ENCODE assay signal across 9 cellular contexts in the genomic region with DNA sequence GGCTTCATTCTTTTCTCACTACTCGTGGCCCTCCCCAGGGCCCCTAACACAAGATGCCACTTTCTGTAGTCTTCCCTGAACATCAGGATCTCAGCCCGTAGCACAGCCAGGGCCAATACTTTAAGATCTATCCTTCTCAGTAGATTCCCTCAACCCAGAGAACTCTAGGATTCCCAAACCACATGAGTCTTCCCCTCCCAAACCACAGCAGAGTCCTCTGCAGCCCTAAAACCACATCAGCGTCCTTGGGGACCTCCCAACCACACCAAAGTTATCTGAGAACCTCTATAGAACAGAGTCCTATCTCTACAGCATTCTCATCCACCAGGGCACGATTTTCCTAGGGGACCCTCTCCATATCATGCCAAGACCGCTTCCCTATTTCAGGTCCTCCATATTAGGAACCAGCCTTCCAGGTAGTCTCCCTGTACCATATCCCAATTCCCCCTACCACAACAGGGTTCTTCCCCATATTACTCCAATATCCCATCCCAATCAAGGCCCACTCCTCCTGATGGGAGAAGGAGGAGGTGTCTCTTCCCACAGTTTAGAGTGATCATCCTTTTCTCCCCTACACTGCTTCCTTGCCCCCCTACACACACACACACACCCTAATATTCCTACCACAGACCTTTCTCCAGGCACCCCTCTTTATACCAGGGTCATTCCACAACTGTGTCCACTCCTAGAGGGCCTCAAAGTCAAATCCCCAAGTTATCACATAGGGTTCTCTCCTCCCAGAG. TPM values are rescaled to one million over a fixed set of nuclear protein-coding genes. Genes with fewer than 3 reads are reported as not detected.
DNase-seq lines count a peak whose midpoint lies in the region; ATAC-seq and TF ChIP-seq lines count a peak whose summit lies in the region.
"Had no signal": no experiment of that assay in that cellular context is flagged by ENCODE, and none has a peak within 500 bp of the region (broad histone marks: within the 10 kb centered on the region; RNA-seq: fewer than 3 reads in every experiment).

No MANE protein-coding gene starts in this region.

- intact Hi-C loops in lower lobe of right lung (cut with DNase I), result no loop called here
- intact Hi-C loops in thyroid gland (cut with DNase I), result no loop called here

- WGBS in thyroid gland, 2 donors, result 68 to 75% methylated on average over 5 of the region's 5 CpGs

- peak overlapping the region; percentile 86 for H3K27ac ChIP-seq in lower lobe of right lung
- peak overlapping the region in 2 of 3 donors; percentile 66 to 80 for H3K27ac ChIP-seq in thyroid gland

- H3K4me1 ChIP-seq in lower lobe of right lung, result peaks cover 14% of the 10 kb centered on the region
- H3K4me1 ChIP-seq in thyroid gland, result peaks cover 10 to 24% of the 10 kb centered on the region in 2 donors

- H3K27ac Mint-ChIP-seq in activated T-cell treated with anti-CD3 and anti-CD28 coated beads, Interleukin-2, amount 50 U/mL, for 72 hours, result peak overlapping the region; percentile 86
- H3K27ac Mint-ChIP-seq in brain, result peak overlapping the region; percentile 96 to 98 (median 97)

- H3K36me3 ChIP-seq in lower lobe of right lung, result peaks cover 74% of the 10 kb centered on the region
- H3K36me3 ChIP-seq in thyroid gland, result peaks cover 57 to 58% of the 10 kb centered on the region in 2 donors

- peaks cover 6 to 16% of the 10 kb centered on the region in 2 donors for H3K36me3 Mint-ChIP-seq in activated T-cell treated with anti-CD3 and anti-CD28 coated beads, Interleukin-2, amount 50 U/mL, for 72 hours (ENCODE audit: insufficient read depth in 2 of 2)
- peaks cover 74% of the 10 kb centered on the region for H3K36me3 Mint-ChIP-seq in brain

- TF ChIP-seq CTCF in brain (conservative IDR thresholded peaks at IDR 0.05), result no peak
- TF ChIP-seq CTCF in lower lobe of right lung (IDR thresholded peaks at IDR 0.05), result no peak
- no peak for TF ChIP-seq CTCF in thyroid gland (IDR thresholded peaks at IDR 0.05)

- ATAC-seq in activated T-cell treated with anti-CD3 and anti-CD28 coated beads, Interleukin-2, amount 50 U/mL, for 72 hours (replicated peaks in 1 of 2), result no peak
- ATAC-seq in lower lobe of right lung, result no peak
- no peak for ATAC-seq in HG02938 (IDR thresholded peaks at IDR 0.05; ENCODE audit: unreplicated experiment)

- H3K27me3 Mint-ChIP-seq in activated T-cell treated with anti-CD3 and anti-CD28 coated beads, Interleukin-2, amount 50 U/mL, for 72 hours (ENCODE audit: low read depth), result no peaks in the 10 kb centered on the region
- H3K27me3 Mint-ChIP-seq in brain, result no peaks in the 10 kb centered on the region

- no peak for DNase-seq in activated T-cell treated with anti-CD3 and anti-CD28 coated beads, Interleukin-2, amount 50 U/mL, for 72 hours
- DNase-seq in activated T-cell treated with anti-CD3 and anti-CD28 coated beads, Interleukin-2, amount 50 U/mL, for 1 hour, result no peak
- no peak for DNase-seq in lower lobe of right lung
- DNase-seq in thyroid gland, result no peak
- no peak for DNase-seq in HuH-7.5 (ENCODE audit: low spot score)
- no peak for DNase-seq in NCI-H1105 (lab: John Stamatoyannopoulos, UW)
- DNase-seq: DMS153 had no signal

- H3K4me3 ChIP-seq in lower lobe of right lung (peak overlapping the region; percentile 96), thyroid gland (replicated peaks in 1 of 3) (peak overlapping the region in 1 of 3 donors; percentile 93)

- H3K4me1 Mint-ChIP-seq in activated T-cell treated with anti-CD3 and anti-CD28 coated beads, Interleukin-2, amount 50 U/mL, for 72 hours (ENCODE audit: low read depth), result peaks cover 24% of the 10 kb centered on the region
- H3K4me1 Mint-ChIP-seq in brain, result peaks cover 36% of the 10 kb centered on the region

- peak overlapping the region; percentile 68 to 75 for H3K4me3 Mint-ChIP-seq in activated T-cell treated with anti-CD3 and anti-CD28 coated beads, Interleukin-2, amount 50 U/mL, for 72 hours
- peak overlapping the region; percentile 90 to 95 (median 93) for H3K4me3 Mint-ChIP-seq in brain

- H3K27me3 ChIP-seq in lower lobe of right lung (ENCODE audit: low read depth), result no peaks in the 10 kb centered on the region
- no peaks in the 10 kb centered on the region for H3K27me3 ChIP-seq in thyroid gland

- H3K9me3 ChIP-seq in lower lobe of right lung (no peaks in the 10 kb centered on the region), thyroid gland (no peaks in the 10 kb centered on the region)

- H3K9me3 Mint-ChIP-seq in activated T-cell treated with anti-CD3 and anti-CD28 coated beads, Interleukin-2, amount 50 U/mL, for 72 hours, result no peaks in the 10 kb centered on the region
- peaks cover 0 to 3% (median 0%) of the 10 kb centered on the region in 5 experiments for H3K9me3 Mint-ChIP-seq in brain

- TF ChIP-seq POLR2A in thyroid gland (IDR thresholded peaks at IDR 0.05), result no peak

RNA-seq across cellular contexts. Expression of gene DYRK1B, which starts 1.4 kb away (rescaled TPM):
- 1 to 10 TPM; 6.1 to 7.0 TPM for total RNA-seq in activated T-cell treated with anti-CD3 and anti-CD28 coated beads, Interleukin-2, amount 50 U/mL, for 72 hours
- polyA plus RNA-seq in brain (ENCODE audit: insufficient read depth, low read depth, low replicate concordance), result 51.3 TPM
- total RNA-seq in lower lobe of right lung (28.4 TPM), thyroid gland (10 to 100 TPM; 15.6 to 31.2 (median 22.6) TPM)

RNA-seq across cellular contexts. Expression of gene FBL, which starts 13.7 kb away (rescaled TPM):
- total RNA-seq in activated T-cell treated with anti-CD3 and anti-CD28 coated beads, Interleukin-2, amount 50 U/mL, for 72 hours, result 100 to 1,000 TPM; 482 to 499 TPM
- 290 TPM for polyA plus RNA-seq in brain (ENCODE audit: insufficient read depth, low read depth, low replicate concordance)
- total RNA-seq in lower lobe of right lung, result 117 TPM
- total RNA-seq in thyroid gland, result 100 to 1,000 TPM in 1 of 4 donors, 10 to 100 TPM in 3; 80.9 to 118 (median 91.1) TPM

RNA-seq across cellular contexts. Expression of gene LEUTX, which starts 53.9 kb away (rescaled TPM):
- not detected for total RNA-seq in activated T-cell treated with anti-CD3 and anti-CD28 coated beads, Interleukin-2, amount 50 U/mL, for 72 hours
- polyA plus RNA-seq in brain (ENCODE audit: insufficient read depth, low read depth, low replicate concordance), result not detected
- total RNA-seq in lower lobe of right lung, result not detected
- total RNA-seq in thyroid gland, result not detected
